8 cellular contexts compared by ENCODE assay signal in the genomic region with DNA sequence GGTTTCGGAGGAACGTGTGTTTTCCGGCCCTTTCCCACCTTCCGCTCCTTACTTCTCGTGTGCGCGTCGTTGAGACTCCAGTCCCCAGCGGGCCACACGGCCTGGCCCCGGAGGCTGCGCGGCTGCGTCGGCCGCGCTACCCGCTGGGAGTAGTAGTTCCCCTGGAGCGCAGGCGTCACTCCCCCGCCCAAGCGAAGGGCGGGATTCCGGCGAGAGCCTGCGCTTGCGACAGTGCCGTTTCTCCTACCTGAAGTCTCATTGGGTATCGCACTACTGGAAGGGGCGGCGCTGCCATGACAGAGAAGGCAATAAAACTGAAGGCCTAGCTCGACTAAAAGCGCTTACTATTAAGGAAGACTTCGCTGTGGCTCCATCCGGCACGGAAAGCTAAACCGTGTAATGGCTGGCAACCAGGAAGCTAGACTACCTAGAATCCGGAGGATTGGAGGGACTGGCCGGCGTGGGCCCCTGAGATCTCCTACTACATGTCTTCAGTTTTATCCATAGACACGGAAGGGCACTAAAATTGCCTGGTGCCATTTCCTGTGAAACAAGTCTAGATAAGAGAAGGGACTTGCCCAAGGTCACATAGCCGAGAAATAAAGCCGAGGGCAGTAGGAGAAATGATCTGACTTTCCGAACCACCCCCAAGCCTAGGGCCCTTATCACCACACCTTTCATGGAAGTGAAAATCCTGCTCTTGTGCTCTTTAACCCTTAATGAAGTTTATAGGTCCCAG. TPM values are rescaled to one million over a fixed set of nuclear protein-coding genes. Genes with fewer than 3 reads are reported as not detected.
DNase-seq lines count a peak whose midpoint lies in the region; ATAC-seq and TF ChIP-seq lines count a peak whose summit lies in the region.

No MANE protein-coding gene starts in this region.

- H3K4me3 Mint-ChIP-seq in activated B cell treated with CpG ODN at 0.5 μM for 24 hours, result peak overlapping the region; percentile 99
- H3K4me3 Mint-ChIP-seq in immature natural killer cell, result peak overlapping the region; percentile 97 to 99 (median 97)

- H3K36me3 Mint-ChIP-seq in activated B cell treated with CpG ODN at 0.5 μM for 24 hours (ENCODE audit: low read depth) (peaks cover 47% of the 10 kb centered on the region), immature natural killer cell (peaks cover 0 to 4% (median 0%) of the 10 kb centered on the region in 3 donors)

- no peaks in the 10 kb centered on the region for H3K27me3 Mint-ChIP-seq in activated B cell treated with CpG ODN at 0.5 μM for 24 hours
- H3K27me3 Mint-ChIP-seq in immature natural killer cell (ENCODE audit: low read depth in 3 of 3), result peaks cover 8 to 23% (median 21%) of the 10 kb centered on the region in 3 donors

- H3K27ac Mint-ChIP-seq in activated B cell treated with CpG ODN at 0.5 μM for 24 hours (peak overlapping the region; percentile 100), immature natural killer cell (peak overlapping the region; percentile 99 to 100 (median 100))

- TF ChIP-seq CTCF in AG09309 (IDR thresholded peaks at IDR 0.05; ENCODE audit: control insufficient read depth, insufficient read depth, low read depth, low read length, missing control alignments) (no peak), activated B cell treated with CpG ODN at 0.5 μM for 24 hours (IDR thresholded peaks at IDR 0.05) (no peak)

- peak overlapping the region; percentile 99 for H3K4me3 ChIP-seq in AG09309 (ENCODE audit: control insufficient read depth, low read depth, low read length)

- peak overlapping the region; percentile 98 for H3K27ac ChIP-seq in caudate nucleus (ENCODE audit: low read depth, low read length)

- POLR2A ChIA-PET in activated B cell treated with CpG ODN at 0.5 μM for 24 hours (lab: Charles Lee), result interaction anchor here (0.5 to 2.7 kb wide), 18 partner anchors 8 to 1055 kb away, joined by 3 to 31 read pairs (median 8); a partner anchor contains a TSS

- ATAC-seq in GM19023 (IDR thresholded peaks at IDR 0.05; ENCODE audit: unreplicated experiment), result peak; percentile 82
- peak; percentile 83 for ATAC-seq in HG03196 (IDR thresholded peaks at IDR 0.05; ENCODE audit: unreplicated experiment)
- peak; percentile 82 for ATAC-seq in activated B cell treated with CpG ODN at 0.5 μM for 24 hours (ENCODE audit: low read depth)

- H3K4me1 Mint-ChIP-seq in activated B cell treated with CpG ODN at 0.5 μM for 24 hours (peaks cover 47% of the 10 kb centered on the region), immature natural killer cell (peaks cover 43 to 67% of the 10 kb centered on the region in 2 donors)

- intact Hi-C loops in activated B cell treated with CpG ODN at 0.5 μM for 24 hours (cut with micrococcal nuclease), result loop anchor here (1.0 to 10.0 kb wide), 14 partner anchors 45 to 1655 kb away; a partner anchor contains a TSS

- H3K9me3 Mint-ChIP-seq in activated B cell treated with CpG ODN at 0.5 μM for 24 hours, result no peaks in the 10 kb centered on the region
- H3K9me3 Mint-ChIP-seq in immature natural killer cell, result no peaks in the 10 kb centered on the region

- DNase-seq in AG09309 (ENCODE audit: low read depth) (peak; percentile 97), NCI-H226 (peak; percentile 99), activated B cell treated with CpG ODN at 0.5 μM for 24 hours (peak; percentile 91), caudate nucleus (lab: John Stamatoyannopoulos, UW) (peak; percentile 67 to 99 (median 96)), immature natural killer cell (peak; percentile 96 to 97 (median 97)), smooth muscle cell of the brain vasculature (ENCODE audit: low read depth, low spot score) (peak; percentile 95)

- CTCF ChIA-PET in activated B cell treated with CpG ODN at 0.5 μM for 24 hours (lab: Charles Lee), result no interaction called here

RNA-seq across cellular contexts. Expression of a gene that starts 0.8 kb away (rescaled TPM):
- 26.6 and 28.6 TPM in 2 replicates for total RNA-seq in activated B cell treated with CpG ODN at 0.5 μM for 24 hours
- polyA plus RNA-seq in immature natural killer cell, result 10 to 100 TPM; 15.2 to 33.7 (median 26.7) TPM

RNA-seq across cellular contexts. Expression of a gene that starts 0.8 kb away (rescaled TPM):
- 133 and 138 TPM in 2 replicates for total RNA-seq in activated B cell treated with CpG ODN at 0.5 μM for 24 hours
- polyA plus RNA-seq in immature natural killer cell, result 100 to 1,000 TPM in 1 of 3 donors, 10 to 100 TPM in 2; 76.5 to 120 (median 78.4) TPM

Comparison
In these comparisons a context has a peak if more than half of its experiments do, and no peak if none do; other contexts are left out.
1. Peak in every context shown above with its lines: DNase-seq, ATAC-seq, H3K4me3 ChIP-seq and H3K27ac ChIP-seq.